ENCODE assay signal across 1 cellular context in the genomic region with DNA sequence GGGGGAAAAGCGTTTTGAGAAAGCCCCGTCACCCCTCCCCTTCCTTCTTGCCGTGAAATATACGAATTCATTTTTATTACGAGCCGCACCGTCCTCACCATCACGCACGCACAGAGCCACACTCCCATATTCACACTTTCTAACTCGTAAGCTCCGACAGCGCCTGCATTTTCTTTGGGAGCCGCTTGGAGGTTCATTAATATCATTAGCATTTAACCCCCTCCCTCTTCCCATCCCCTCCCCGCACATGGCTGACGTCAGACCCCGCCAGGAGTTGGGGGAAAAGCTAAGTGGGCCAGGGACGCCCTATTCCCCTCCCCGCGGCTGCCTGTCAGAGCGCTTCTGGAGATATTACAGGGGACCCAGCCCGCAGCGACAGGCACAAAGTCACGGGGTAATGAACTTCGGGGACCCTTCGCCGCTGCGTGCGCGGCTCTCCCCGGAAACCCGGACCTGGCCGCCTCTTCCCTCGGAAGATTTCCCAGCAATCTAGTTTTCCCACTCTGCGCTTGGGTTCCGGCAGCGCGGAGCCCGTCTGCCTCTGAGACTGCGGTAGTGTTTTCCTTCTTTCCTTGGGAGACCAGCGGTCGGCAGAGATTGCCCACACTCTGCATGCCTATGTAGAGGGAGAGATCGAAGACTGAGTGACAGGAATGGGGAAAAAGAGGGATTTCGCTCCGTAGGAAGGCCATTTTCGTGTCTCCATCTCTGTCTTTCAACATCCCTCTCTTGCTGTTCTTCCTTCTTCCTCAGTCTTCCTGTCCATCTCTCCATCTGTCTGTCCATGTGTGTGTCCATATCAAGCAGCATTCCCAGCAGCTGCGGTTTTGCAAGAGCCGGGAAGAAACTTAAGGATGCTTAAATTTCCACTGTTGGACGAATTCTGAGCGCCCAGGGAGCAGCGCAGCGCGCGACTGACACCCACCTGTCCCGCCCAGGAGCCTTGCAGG.
TF ChIP-seq lines count a peak whose summit lies in the region.

A gene (plus strand): TSS at position 309 of the 950 bp plus-strand sequence. CDS start 744 bp downstream, outside the sequence.

TF ChIP-seq in IMR-90, 13 proteins besides CTCF, POLR2A, EP300 and RAD21 (continued from another document):
- TF ChIP-seq CEBPB (IDR thresholded peaks at IDR 0.05; ENCODE audit: low read depth, low read length) (no peak), CHD1 (IDR thresholded peaks at IDR 0.05; ENCODE audit: low read depth, low read length) (no peak), NFE2L2 (IDR thresholded peaks at IDR 0.05; ENCODE audit: low read depth, low read length) (no peak), SMC3 (IDR thresholded peaks at IDR 0.05; ENCODE audit: low read depth, low read length) (no peak), MAZ (IDR thresholded peaks at IDR 0.05; ENCODE audit: borderline replicate concordance, low read depth, low read length) (no peak), MAFK (IDR thresholded peaks at IDR 0.05; ENCODE audit: low read depth, low read length) (no peak), MXI1 (IDR thresholded peaks at IDR 0.05; ENCODE audit: borderline replicate concordance, low read depth, low read length) (no peak), RFX5 (IDR thresholded peaks at IDR 0.05; ENCODE audit: low read depth, low read length) (no peak)
- TF ChIP-seq, protein P1, sequence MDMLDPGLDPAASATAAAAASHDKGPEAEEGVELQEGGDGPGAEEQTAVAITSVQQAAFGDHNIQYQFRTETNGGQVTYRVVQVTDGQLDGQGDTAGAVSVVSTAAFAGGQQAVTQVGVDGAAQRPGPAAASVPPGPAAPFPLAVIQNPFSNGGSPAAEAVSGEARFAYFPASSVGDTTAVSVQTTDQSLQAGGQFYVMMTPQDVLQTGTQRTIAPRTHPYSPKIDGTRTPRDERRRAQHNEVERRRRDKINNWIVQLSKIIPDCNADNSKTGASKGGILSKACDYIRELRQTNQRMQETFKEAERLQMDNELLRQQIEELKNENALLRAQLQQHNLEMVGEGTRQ (IDR thresholded peaks at IDR 0.05; ENCODE audit: low read depth, low read length) = no peak
